ENCODE assay signal across 1 cellular context in genomic region chr9:127786773-127787123, GRCh38.
TF ChIP-seq lines count a peak whose summit lies in the region.

No MANE protein-coding gene starts in this region.

TF ChIP-seq in endothelial cell of umbilical vein, 7 proteins besides CTCF, POLR2A, EP300 and RAD21:
- TF ChIP-seq, protein P1, sequence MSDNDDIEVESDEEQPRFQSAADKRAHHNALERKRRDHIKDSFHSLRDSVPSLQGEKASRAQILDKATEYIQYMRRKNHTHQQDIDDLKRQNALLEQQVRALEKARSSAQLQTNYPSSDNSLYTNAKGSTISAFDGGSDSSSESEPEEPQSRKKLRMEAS (IDR thresholded peaks at IDR 0.05; ENCODE audit: insufficient read depth, insufficient read length), result no peak
- no peak for TF ChIP-seq JUN (IDR thresholded peaks at IDR 0.05; ENCODE audit: borderline replicate concordance, insufficient read depth, insufficient read length, low read depth)
- no peak for TF ChIP-seq EZH2 (IDR thresholded peaks at IDR 0.05; ENCODE audit: borderline replicate concordance, low read depth, low read length, severe bottlenecking)
- no peak for TF ChIP-seq MYC (IDR thresholded peaks at IDR 0.05; ENCODE audit: low read depth, low read length)
- no peak for TF ChIP-seq FOS (IDR thresholded peaks at IDR 0.05; ENCODE audit: borderline replicate concordance, insufficient read depth, low read length)
- TF ChIP-seq GATA2 (IDR thresholded peaks at IDR 0.05; ENCODE audit: insufficient read depth, insufficient read length, low read depth, low read length), result no peak
- TF ChIP-seq POLR2AphosphoS5 (IDR thresholded peaks at IDR 0.05; ENCODE audit: insufficient read depth, low read depth, low read length), result no peak
